In genomic region chr5:93611510-93611899, GRCh38 we compare ENCODE assay signal across 1 cellular context.
TF ChIP-seq lines count a peak whose summit lies in the region.

No MANE protein-coding gene starts in this region.

TF ChIP-seq in WTC11, 78 proteins besides CTCF, POLR2A, EP300 and RAD21 (continued from another document):
- TF ChIP-seq PREB (CRISPR knock-in tag; IDR thresholded peaks at IDR 0.05; ENCODE audit: borderline replicate concordance) (no peak), TCF7 (CRISPR knock-in tag; IDR thresholded peaks at IDR 0.05; ENCODE audit: low read depth) (no peak), ZNF532 (CRISPR knock-in tag; IDR thresholded peaks at IDR 0.05; ENCODE audit: borderline replicate concordance) (no peak)
